ENCODE assay signal across 7 cellular contexts in the genomic region with DNA sequence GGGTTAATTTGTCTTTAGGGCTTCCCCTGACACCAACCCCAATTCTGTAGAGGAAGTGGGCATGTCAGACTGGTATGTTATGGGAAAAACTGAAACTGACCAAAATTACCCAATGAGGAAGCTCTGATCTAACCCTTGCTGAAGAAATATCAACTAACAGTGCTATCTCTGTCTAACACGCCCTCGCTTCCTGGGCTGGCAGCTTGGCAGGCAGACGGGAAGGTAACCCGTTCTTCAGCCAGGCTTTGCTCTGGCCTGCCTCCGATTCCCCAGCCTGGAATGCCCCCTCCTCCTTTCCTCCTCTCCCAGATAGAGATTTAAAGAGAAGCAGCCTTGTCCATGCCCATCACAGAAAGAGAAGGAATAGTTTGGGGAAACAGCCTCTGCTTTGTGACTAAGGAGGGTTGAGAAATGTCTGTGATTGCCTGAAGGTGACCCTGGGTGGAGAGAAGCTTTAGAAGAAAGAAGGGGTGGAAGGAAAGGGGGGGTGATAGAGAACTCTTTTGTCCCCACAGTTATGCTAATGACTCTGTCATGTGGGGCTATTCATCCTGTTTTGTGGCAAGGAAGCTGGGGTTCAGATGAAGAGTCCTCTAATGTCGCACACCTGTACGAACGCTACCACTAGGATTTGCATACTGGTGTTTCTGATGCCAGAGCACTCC. TPM values are rescaled to one million over a fixed set of nuclear protein-coding genes. Genes with fewer than 3 reads are reported as not detected.
DNase-seq lines count a peak whose midpoint lies in the region; ATAC-seq and TF ChIP-seq lines count a peak whose summit lies in the region.

No MANE protein-coding gene starts in this region.

- H3K79me2 ChIP-seq in mammary epithelial cell (ENCODE audit: insufficient read depth, low read length) = peaks cover 98% of the 10 kb centered on the region

- H3K4me3 ChIP-seq in Peyer's patch (peak overlapping the region in 1 of 4 donors; percentile 19), mammary epithelial cell (replicated peaks in 1 of 3; ENCODE audit: insufficient read depth in 1 of 3, low read depth in 2 of 3, low read length in 3 of 3) (no peak overlapping the region), mesodermal cell (ENCODE audit: extremely low read depth, insufficient read depth, low read length, poor library complexity, severe bottlenecking) (no peak overlapping the region), tibial artery (no peak overlapping the region)

- peak overlapping the region; percentile 59 to 80 (median 74) for H3K27ac ChIP-seq in Peyer's patch
- H3K27ac ChIP-seq in mammary epithelial cell (ENCODE audit: insufficient read depth, low read depth, low read length) = peak overlapping the region; percentile 62
- H3K27ac ChIP-seq in mesodermal cell (ENCODE audit: low read depth, low read length, severe bottlenecking) = peak overlapping the region; percentile 20
- H3K27ac ChIP-seq in tibial artery = no peak overlapping the region

- H3K4me1 ChIP-seq in Peyer's patch = peaks cover 8 to 63% (median 16%) of the 10 kb centered on the region in 4 donors
- H3K4me1 ChIP-seq in mammary epithelial cell (ENCODE audit: insufficient read depth, low read length) = peaks cover 85% of the 10 kb centered on the region
- peaks cover 31% of the 10 kb centered on the region for H3K4me1 ChIP-seq in mesodermal cell (ENCODE audit: control insufficient read depth, insufficient read depth, low read length, poor library complexity, severe bottlenecking)
- peaks cover 0 to 49% (median 33%) of the 10 kb centered on the region in 4 donors for H3K4me1 ChIP-seq in tibial artery

- dilution Hi-C loops in mammary epithelial cell (cut with HindIII; ENCODE audit: low sequenced_read_pairs) = no loop called here

- peak overlapping the region; percentile 71 for H3K4me2 ChIP-seq in mammary epithelial cell (ENCODE audit: insufficient read depth, low read depth, low read length)

- ATAC-seq in GM19043 (IDR thresholded peaks at IDR 0.05; ENCODE audit: low read depth, unreplicated experiment) = peak; percentile 70
- peak; percentile 80 for ATAC-seq in HG02981 (IDR thresholded peaks at IDR 0.05; ENCODE audit: unreplicated experiment)

- H3K36me3 ChIP-seq in Peyer's patch = peaks cover 0 to 2% (median 0%) of the 10 kb centered on the region in 3 donors
- peaks cover 1% of the 10 kb centered on the region for H3K36me3 ChIP-seq in mammary epithelial cell (ENCODE audit: insufficient read depth, low read length)
- peaks cover 3% of the 10 kb centered on the region for H3K36me3 ChIP-seq in mesodermal cell (ENCODE audit: control insufficient read depth, insufficient read depth, low read length)
- peaks cover 0 to 2% (median 2%) of the 10 kb centered on the region in 3 donors for H3K36me3 ChIP-seq in tibial artery

- no peaks in the 10 kb centered on the region for H3K27me3 ChIP-seq in Peyer's patch
- H3K27me3 ChIP-seq in mammary epithelial cell (ENCODE audit: insufficient read depth, low read length) = no peaks in the 10 kb centered on the region
- H3K27me3 ChIP-seq in tibial artery = no peaks in the 10 kb centered on the region

- H4K20me1 ChIP-seq in mammary epithelial cell (ENCODE audit: insufficient read depth, low read length) = no peaks in the 10 kb centered on the region

- peak overlapping the region; percentile 0 for H2AFZ ChIP-seq in mammary epithelial cell (ENCODE audit: low read depth, low read length)

- in situ Hi-C loops in mammary epithelial cell (cut with MboI; ENCODE audit: low sequenced_read_pairs in 2 of 2) = loop anchor here (10.0 kb wide), 1 partner anchor 135 kb away; no protein-coding TSS in a partner anchor

- peak; percentile 59 to 76 (median 76) for DNase-seq in Peyer's patch
- peak; percentile 86 for DNase-seq in mammary epithelial cell
- no peak for DNase-seq in NCI-H2227 (lab: John Stamatoyannopoulos, UW; ENCODE audit: unreplicated experiment)
- DNase-seq in tibial artery = no peak

- CTCF ChIA-PET in mammary epithelial cell (lab: Charles Lee; ENCODE audit: low non-redundant PET) = interaction anchor here (0.6 kb wide), 1 partner anchor 183 kb away, joined by 6 read pairs; no protein-coding TSS in a partner anchor

- intact Hi-C loops in mammary epithelial cell (cut with micrococcal nuclease) (loop anchor here (1.0 kb wide), 2 partner anchors 13 to 27 kb away; no protein-coding TSS in a partner anchor), tibial artery (cut with DNase I; ENCODE audit: low total_unique reads) (no loop called here)

- H3K9me3 ChIP-seq in Peyer's patch = no peaks in the 10 kb centered on the region
- no peaks in the 10 kb centered on the region for H3K9me3 ChIP-seq in mammary epithelial cell (replicated peaks; ENCODE audit: insufficient read depth, low read length)
- no peaks in the 10 kb centered on the region for H3K9me3 ChIP-seq in mesodermal cell (ENCODE audit: control insufficient read depth, low read length)
- H3K9me3 ChIP-seq in tibial artery = no peaks in the 10 kb centered on the region

- peak in 1 of 2 donors; percentile 20 for TF ChIP-seq POLR2A in Peyer's patch (IDR thresholded peaks at IDR 0.05)

- TF ChIP-seq CTCF in Peyer's patch (IDR thresholded peaks at IDR 0.05) (no peak), mammary epithelial cell (conservative IDR thresholded peaks at IDR 0.05 in 1 of 2, IDR thresholded peaks at IDR 0.05 in 1 of 2; ENCODE audit: extremely low read depth in 1 of 2, insufficient read depth in 1 of 2, low read depth in 1 of 2, low read length in 2 of 2) (no peak), tibial artery (IDR thresholded peaks at IDR 0.05) (no peak)

- no TSS peak for BruUV-seq in mammary epithelial cell (replicated peaks; lab: Mats Ljungman, UMichigan)

- H3K9ac ChIP-seq in mammary epithelial cell (ENCODE audit: insufficient read depth, low read length) = peak overlapping the region; percentile 14

- 16% methylated on average over 8 of the region's 8 CpGs for WGBS in mammary epithelial cell (ENCODE audit: low coverage, missing lambda C conversion rate)
- 85 to 88% methylated on average over 3 to 5 of the region's 8 CpGs for WGBS in mesodermal cell (ENCODE audit: insufficient coverage in 2 of 2), 2 experiments

RNA-seq across cellular contexts. Expression of a gene that starts 15.4 kb away (rescaled TPM):
- total RNA-seq in Peyer's patch = 10 to 100 TPM in 3 of 4 donors, 1 to 10 TPM in 1; 9.9 to 39.9 (median 24.8) TPM
- 10 to 100 TPM; 13.0 to 56.1 TPM for total RNA-seq in mammary epithelial cell
- 41.0 TPM for polyA plus RNA-seq in mammary epithelial cell
- 131 TPM for polyA minus RNA-seq in mammary epithelial cell
- 8.6 TPM for polyA plus RNA-seq in mesodermal cell (2013, experiment 1 of 2)
- polyA plus RNA-seq in mesodermal cell (2013, experiment 2 of 2) = 8.7 TPM

Comparison
In these comparisons a context has a peak if more than half of its experiments do, and no peak if none do; other contexts are left out.
1. DNase-seq: peak in Peyer's patch (3 of 3) and mammary epithelial cell (single experiment); none in NCI-H2227 (single experiment) and tibial artery (0 of 2).
2. H3K27ac ChIP-seq: peak in Peyer's patch (4 of 4), mammary epithelial cell (single experiment) and mesodermal cell (single experiment); none in tibial artery (0 of 2).